In the genomic region with DNA sequence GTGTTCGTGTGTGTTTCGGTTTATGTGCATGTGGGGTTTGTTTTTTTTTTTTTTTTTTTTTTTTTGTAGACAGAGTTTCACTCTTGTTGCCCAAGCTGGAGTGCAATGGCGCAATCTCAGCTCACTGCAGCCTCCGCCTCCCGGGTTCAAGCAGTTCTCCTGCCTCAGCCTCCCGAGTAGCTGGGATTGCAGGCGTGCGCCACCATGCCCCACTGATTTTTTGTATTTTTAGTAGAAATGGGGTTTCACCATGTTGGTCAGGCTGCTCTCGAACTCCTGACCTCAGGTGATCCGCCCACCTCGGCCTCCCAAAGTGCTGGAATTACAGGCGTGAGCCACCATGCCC, we compare ENCODE assay signal across 8 cellular contexts. TPM values are rescaled to one million over a fixed set of nuclear protein-coding genes. Genes with fewer than 3 reads are reported as not detected.
DNase-seq lines count a peak whose midpoint lies in the region; ATAC-seq and TF ChIP-seq lines count a peak whose summit lies in the region.
"Not testable (repeated sequence)": the region's sequence is repeated elsewhere in the genome, so short reads cannot be mapped to it uniquely, and the experiment has no call there.
"Had no signal": no experiment of that assay in that cellular context is flagged by ENCODE, and none has a peak within 500 bp of the region (broad histone marks: within the 10 kb centered on the region; RNA-seq: fewer than 3 reads in every experiment).

No MANE protein-coding gene starts in this region.

- H4K20me1 ChIP-seq in MM.1S (ENCODE audit: insufficient read depth, low read length): not testable (repeated sequence)

- peak overlapping the region; percentile 91 for H3K4me2 ChIP-seq in MM.1S (ENCODE audit: low read depth, low read length)

- H3K27me3 ChIP-seq in CD8-positive, alpha-beta memory T cell (ENCODE audit: insufficient read depth, low read length, poor library complexity, severe bottlenecking); MM.1S (replicated peaks; ENCODE audit: insufficient read depth, low read length); colonic mucosa: not testable (repeated sequence)

- peaks cover 47% of the 10 kb centered on the region for H3F3A ChIP-seq in MM.1S (ENCODE audit: insufficient read depth, low read length)

- H3K4me1 Mint-ChIP-seq in CD8-positive, alpha-beta memory T cell: peaks cover 54 to 72% (median 69%) of the 10 kb centered on the region in 3 donors
- H3K4me1 Mint-ChIP-seq in activated B cell treated with CpG ODN at 0.5 μM for 24 hours (peaks cover 77% of the 10 kb centered on the region), naive B cell (peaks cover 56 to 73% (median 57%) of the 10 kb centered on the region in 3 donors)
- H3K4me1 Mint-ChIP-seq in activated T-helper 1 cell treated with anti-CD3 and anti-CD28 coated beads, Interleukin-12 subunit alpha, Interleukin-12 subunit beta, Interleukin-2, Interleukin-4 antibody, amounts not matched to agents 30 ng/mL and 10 ng/mL and 1 ng/mL, durations not matched to agents 14 hours and 24 hours and 36 hours (ENCODE audit: low read depth): peaks cover 66% of the 10 kb centered on the region
- H3K4me1 Mint-ChIP-seq in stimulated activated naive B cell treated with anti-CD40 and anti-IgM and Interleukin-4, amounts not matched to agents 10 μg/mL and 1 μg/mL and 100 μg/mL, for 72 hours: peaks cover 52 to 67% of the 10 kb centered on the region in 2 donors

- intact Hi-C loops in activated B cell treated with CpG ODN at 0.5 μM for 24 hours (cut with micrococcal nuclease): loop anchor here (1.0 to 5.0 kb wide), 6 partner anchors 18 to 137 kb away; a partner anchor contains a TSS
- intact Hi-C loops in activated T-helper 1 cell treated with anti-CD3 and anti-CD28 coated beads, Interleukin-12 subunit alpha, Interleukin-12 subunit beta, Interleukin-2, Interleukin-4 antibody, amounts not matched to agents 30 ng/mL and 10 ng/mL and 1 ng/mL, durations not matched to agents 14 hours and 24 hours and 36 hours (cut with micrococcal nuclease): loop anchor here (1.0 to 10.0 kb wide), 7 partner anchors 39 to 855 kb away; a partner anchor contains a TSS
- intact Hi-C loops in colonic mucosa (cut with DNase I): not testable (repeated sequence)

- H3K27me3 Mint-ChIP-seq in CD8-positive, alpha-beta memory T cell; activated B cell treated with CpG ODN at 0.5 μM for 24 hours; activated T-helper 1 cell treated with anti-CD3 and anti-CD28 coated beads, Interleukin-12 subunit alpha, Interleukin-12 subunit beta, Interleukin-2, Interleukin-4 antibody, amounts not matched to agents 30 ng/mL and 10 ng/mL and 1 ng/mL, durations not matched to agents 14 hours and 24 hours and 36 hours (ENCODE audit: insufficient read depth); naive B cell; stimulated activated naive B cell treated with anti-CD40 and anti-IgM and Interleukin-4, amounts not matched to agents 10 μg/mL and 1 μg/mL and 100 μg/mL, for 72 hours: not testable (repeated sequence)

- H3K9me3 ChIP-seq in CD8-positive, alpha-beta memory T cell (ENCODE audit: low read length); MM.1S (replicated peaks; ENCODE audit: insufficient read depth, low read length); colonic mucosa: not testable (repeated sequence)

- not testable (repeated sequence) for DNase-seq in CD8-positive, alpha-beta memory T cell; MM.1S; activated B cell treated with CpG ODN at 0.5 μM for 24 hours; activated T-helper 1 cell treated with anti-CD3 and anti-CD28 coated beads, Interleukin-12 subunit alpha, Interleukin-12 subunit beta, Interleukin-2, Interleukin-4 antibody, amounts not matched to agents 30 ng/mL and 10 ng/mL and 1 ng/mL, durations not matched to agents 14 hours and 24 hours and 36 hours (ENCODE audit: low spot score); colonic mucosa; naive B cell; stimulated activated naive B cell treated with anti-CD40 and anti-IgM and Interleukin-4, amounts not matched to agents 10 μg/mL and 1 μg/mL and 100 μg/mL, for 72 hours

- peaks cover 11% of the 10 kb centered on the region for H3K79me2 ChIP-seq in MM.1S (ENCODE audit: low read length)

- peak overlapping the region; percentile 87 to 98 (median 92) for H3K4me3 Mint-ChIP-seq in CD8-positive, alpha-beta memory T cell
- H3K4me3 Mint-ChIP-seq in activated B cell treated with CpG ODN at 0.5 μM for 24 hours: peak overlapping the region; percentile 85
- peak overlapping the region; percentile 76 for H3K4me3 Mint-ChIP-seq in activated T-helper 1 cell treated with anti-CD3 and anti-CD28 coated beads, Interleukin-12 subunit alpha, Interleukin-12 subunit beta, Interleukin-2, Interleukin-4 antibody, amounts not matched to agents 30 ng/mL and 10 ng/mL and 1 ng/mL, durations not matched to agents 14 hours and 24 hours and 36 hours
- peak overlapping the region; percentile 80 to 99 (median 92) for H3K4me3 Mint-ChIP-seq in naive B cell
- peak overlapping the region; percentile 68 to 71 for H3K4me3 Mint-ChIP-seq in stimulated activated naive B cell treated with anti-CD40 and anti-IgM and Interleukin-4, amounts not matched to agents 10 μg/mL and 1 μg/mL and 100 μg/mL, for 72 hours

- not testable (repeated sequence) for H3K9me3 Mint-ChIP-seq in CD8-positive, alpha-beta memory T cell; activated B cell treated with CpG ODN at 0.5 μM for 24 hours; activated T-helper 1 cell treated with anti-CD3 and anti-CD28 coated beads, Interleukin-12 subunit alpha, Interleukin-12 subunit beta, Interleukin-2, Interleukin-4 antibody, amounts not matched to agents 30 ng/mL and 10 ng/mL and 1 ng/mL, durations not matched to agents 14 hours and 24 hours and 36 hours; naive B cell; stimulated activated naive B cell treated with anti-CD40 and anti-IgM and Interleukin-4, amounts not matched to agents 10 μg/mL and 1 μg/mL and 100 μg/mL, for 72 hours

- H3K36me3 Mint-ChIP-seq in CD8-positive, alpha-beta memory T cell: peaks cover 0 to 10% (median 6%) of the 10 kb centered on the region in 3 donors
- not testable (repeated sequence) for H3K36me3 Mint-ChIP-seq in activated B cell treated with CpG ODN at 0.5 μM for 24 hours (ENCODE audit: low read depth); activated T-helper 1 cell treated with anti-CD3 and anti-CD28 coated beads, Interleukin-12 subunit alpha, Interleukin-12 subunit beta, Interleukin-2, Interleukin-4 antibody, amounts not matched to agents 30 ng/mL and 10 ng/mL and 1 ng/mL, durations not matched to agents 14 hours and 24 hours and 36 hours (ENCODE audit: low read depth); naive B cell; stimulated activated naive B cell treated with anti-CD40 and anti-IgM and Interleukin-4, amounts not matched to agents 10 μg/mL and 1 μg/mL and 100 μg/mL, for 72 hours

- POLR2A ChIA-PET in CD8-positive, alpha-beta memory T cell (lab: Charles Lee): interaction anchor here (0.6 to 1.3 kb wide), 4 partner anchors 17 to 553 kb away, joined by 3 to 5 read pairs (median 4); no protein-coding TSS in a partner anchor
- POLR2A ChIA-PET in activated B cell treated with CpG ODN at 0.5 μM for 24 hours (lab: Charles Lee): interaction anchor here (0.6 to 5.3 kb wide), 15 partner anchors 9 to 930 kb away, joined by 3 to 52 read pairs (median 6); a partner anchor contains a TSS

- H3K27ac Mint-ChIP-seq in CD8-positive, alpha-beta memory T cell: peak overlapping the region; percentile 78 to 99 (median 94)
- H3K27ac Mint-ChIP-seq in activated B cell treated with CpG ODN at 0.5 μM for 24 hours (peak overlapping the region; percentile 98), naive B cell (peak overlapping the region; percentile 8 to 96 (median 92))
- peak overlapping the region; percentile 87 for H3K27ac Mint-ChIP-seq in activated T-helper 1 cell treated with anti-CD3 and anti-CD28 coated beads, Interleukin-12 subunit alpha, Interleukin-12 subunit beta, Interleukin-2, Interleukin-4 antibody, amounts not matched to agents 30 ng/mL and 10 ng/mL and 1 ng/mL, durations not matched to agents 14 hours and 24 hours and 36 hours
- H3K27ac Mint-ChIP-seq in stimulated activated naive B cell treated with anti-CD40 and anti-IgM and Interleukin-4, amounts not matched to agents 10 μg/mL and 1 μg/mL and 100 μg/mL, for 72 hours: peak overlapping the region; percentile 85

- peak overlapping the region; percentile 94 for H3K4me3 ChIP-seq in CD8-positive, alpha-beta memory T cell (ENCODE audit: low read length)
- H3K4me3 ChIP-seq in MM.1S (ENCODE audit: low read length): peak overlapping the region; percentile 70
- H3K4me3 ChIP-seq in colonic mucosa: not testable (repeated sequence)

- ATAC-seq in activated B cell treated with CpG ODN at 0.5 μM for 24 hours (ENCODE audit: low read depth); naive B cell (ENCODE audit: low read depth in 2 of 2); stimulated activated naive B cell treated with anti-CD40 and anti-IgM and Interleukin-4, amounts not matched to agents 10 μg/mL and 1 μg/mL and 100 μg/mL, for 72 hours (replicated peaks): not testable (repeated sequence)

- CTCF ChIA-PET in CD8-positive, alpha-beta memory T cell (lab: Charles Lee): interaction anchor here (0.8 to 2.4 kb wide), 8 partner anchors 9 to 120 kb away, joined by 3 to 17 read pairs (median 3); no protein-coding TSS in a partner anchor
- CTCF ChIA-PET in activated B cell treated with CpG ODN at 0.5 μM for 24 hours (lab: Charles Lee): interaction anchor here (1.3 kb wide), 3 partner anchors 24 to 282 kb away, joined by 3 to 7 read pairs (median 6); a partner anchor contains a TSS

- not testable (repeated sequence) for H2AFZ ChIP-seq in MM.1S (ENCODE audit: low read length)

- TF ChIP-seq CTCF in MM.1S (IDR thresholded peaks at IDR 0.05; ENCODE audit: low read length); activated B cell treated with CpG ODN at 0.5 μM for 24 hours (IDR thresholded peaks at IDR 0.05); colonic mucosa (IDR thresholded peaks at IDR 0.05): not testable (repeated sequence)

- not testable (repeated sequence) for H3K9me2 ChIP-seq in MM.1S (replicated peaks; ENCODE audit: insufficient read depth, low read length)

- H3K27ac ChIP-seq in CD8-positive, alpha-beta memory T cell (ENCODE audit: low read depth, low read length): not testable (repeated sequence)
- peak overlapping the region; percentile 97 for H3K27ac ChIP-seq in MM.1S (ENCODE audit: low read length)
- peak overlapping the region; percentile 32 for H3K27ac ChIP-seq in colonic mucosa

- H3K4me1 ChIP-seq in CD8-positive, alpha-beta memory T cell (ENCODE audit: insufficient read depth, low read length): peaks cover 45% of the 10 kb centered on the region
- peaks cover 32% of the 10 kb centered on the region for H3K4me1 ChIP-seq in MM.1S (ENCODE audit: low read length)
- not testable (repeated sequence) for H3K4me1 ChIP-seq in colonic mucosa

- H3K36me3 ChIP-seq in CD8-positive, alpha-beta memory T cell (ENCODE audit: insufficient read depth, low read length); MM.1S (replicated peaks; ENCODE audit: insufficient read depth, low read length); colonic mucosa: not testable (repeated sequence)

- H3K9ac ChIP-seq in MM.1S (ENCODE audit: low read length): peak overlapping the region; percentile 74; the same call in 1 of the 2 replicates
- H3K9ac ChIP-seq in colonic mucosa (ENCODE audit: low read depth in 2 of 2, low read length in 2 of 2): not testable (repeated sequence)

RNA-seq across cellular contexts. Expression of a gene that starts 0.4 kb away (rescaled TPM):
- 10 to 100 TPM in 1 of 2 experiments, 1 to 10 TPM in 1; 8.6 to 11.1 TPM for total RNA-seq in CD8-positive, alpha-beta memory T cell
- polyA plus RNA-seq in CD8-positive, alpha-beta memory T cell: 76.9 TPM
- total RNA-seq in activated B cell treated with CpG ODN at 0.5 μM for 24 hours: 21.9 and 29.3 TPM in 2 replicates
- total RNA-seq in activated T-helper 1 cell treated with anti-CD3 and anti-CD28 coated beads, Interleukin-12 subunit alpha, Interleukin-12 subunit beta, Interleukin-2, Interleukin-4 antibody, amounts not matched to agents 30 ng/mL and 10 ng/mL and 1 ng/mL, durations not matched to agents 14 hours and 24 hours and 36 hours: 3.4 and 3.7 TPM in 2 replicates
- 10 to 100 TPM in 1 of 2 donors, 1 to 10 TPM in 1; 7.7 to 20.7 TPM for total RNA-seq in colonic mucosa
- 10 to 100 TPM; 49.2 to 93.8 (median 63.7) TPM for polyA plus RNA-seq in naive B cell (ENCODE audit: low read depth in 6 of 6)
- total RNA-seq: HT1080 had no signal
